In the genomic region with DNA sequence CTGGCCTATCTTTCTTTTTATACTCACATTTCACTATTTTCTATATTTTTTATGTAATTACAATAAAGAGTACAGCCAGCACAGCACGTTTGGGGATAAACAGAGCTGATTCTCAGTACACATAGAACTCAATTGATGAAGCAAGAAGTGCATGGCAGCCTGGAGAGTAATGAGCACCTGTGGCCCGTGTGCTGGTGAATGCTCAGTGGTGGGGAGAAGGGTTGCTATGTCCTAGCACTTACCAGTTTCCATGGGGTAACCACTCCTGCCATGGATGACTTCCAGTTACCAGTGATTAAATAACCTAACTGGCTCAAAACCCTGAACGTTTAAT, we compare ENCODE assay signal across 22 cellular contexts.
DNase-seq lines count a peak whose midpoint lies in the region; ATAC-seq and TF ChIP-seq lines count a peak whose summit lies in the region.
"Had no signal": no experiment of that assay in that cellular context is flagged by ENCODE, and none has a peak within 500 bp of the region (broad histone marks: within the 10 kb centered on the region; RNA-seq: fewer than 3 reads in every experiment).

No MANE protein-coding gene starts in this region.

- TF ChIP-seq POLR2A in HCT116 (IDR thresholded peaks at IDR 0.05; ENCODE audit: borderline replicate concordance, extremely low read depth, insufficient read depth, insufficient read length) = no peak

- H3K4me3 Mint-ChIP-seq in chondrocyte (ENCODE audit: unreplicated experiment) (peak overlapping the region; percentile 54), neural progenitor cell (peak overlapping the region; percentile 44)
- H3K4me3 Mint-ChIP-seq: activated CD4-positive, alpha-beta memory T cell treated with anti-CD3 and anti-CD28 coated beads for 36 hours; CD4-positive, alpha-beta T cell had no signal

- H3K79me2 ChIP-seq in HCT116 (ENCODE audit: insufficient read depth, low read length) (no peaks in the 10 kb centered on the region), neural progenitor cell (ENCODE audit: low read depth) (no peaks in the 10 kb centered on the region)

- H3K36me3 Mint-ChIP-seq in chondrocyte (ENCODE audit: low read depth) (peaks cover 2% of the 10 kb centered on the region), neural progenitor cell (peaks cover 3% of the 10 kb centered on the region)
- H3K36me3 Mint-ChIP-seq: activated CD4-positive, alpha-beta memory T cell treated with anti-CD3 and anti-CD28 coated beads for 36 hours had no signal

- H3K36me3 ChIP-seq in HCT116 (ENCODE audit: control insufficient read depth in 1 of 2, insufficient read depth in 2 of 2, low read length in 2 of 2) (no peaks in the 10 kb centered on the region), neural progenitor cell (no peaks in the 10 kb centered on the region)
- H3K36me3 ChIP-seq: adrenal gland, esophagus squamous epithelium, left lung, uterus had no signal

- H4K20me1 ChIP-seq in HCT116 (ENCODE audit: insufficient read depth) (no peaks in the 10 kb centered on the region), neural progenitor cell (ENCODE audit: low read depth) (no peaks in the 10 kb centered on the region)

- ATAC-seq in HCT116 = no peak

- peak; percentile 18; the same call in 1 of the 2 replicates for TF ChIP-seq CTCF in 22Rv1 (IDR thresholded peaks at IDR 0.05)
- TF ChIP-seq CTCF in HCT116 (IDR thresholded peaks at IDR 0.05 in 2 of 3, conservative IDR thresholded peaks at IDR 0.05 in 1 of 3; ENCODE audit: borderline replicate concordance in 1 of 3, insufficient read depth in 1 of 3, low read depth in 2 of 3, low read length in 2 of 3) = peak in 2 of 3 experiments; percentile 38 to 47; a peak in 2 of 6 replicates
- TF ChIP-seq CTCF in chondrocyte (IDR thresholded peaks at IDR 0.05) = peak; percentile 76
- no peak for TF ChIP-seq CTCF in neural progenitor cell (IDR thresholded peaks at IDR 0.05)

- H2AFZ ChIP-seq in HCT116 (ENCODE audit: low read depth, low read length, poor library complexity, severe bottlenecking) (no peak overlapping the region), neural progenitor cell (replicated peaks) (no peak overlapping the region)

- H3K27ac ChIP-seq in 22Rv1 (no peak overlapping the region), HCT116 (ENCODE audit: low read depth, low read length) (peak overlapping the region; percentile 31), neural progenitor cell (no peak overlapping the region)
- H3K27ac ChIP-seq: adrenal gland, esophagus squamous epithelium, KMS-11, left lung, uterus had no signal

- H3K4me1 ChIP-seq in HCT116 (ENCODE audit: control insufficient read depth in 1 of 2, insufficient read depth in 2 of 2, low read length in 2 of 2) = peaks cover 8 to 11% of the 10 kb centered on the region in 2 experiments
- H3K4me1 ChIP-seq in neural progenitor cell = peaks cover 7% of the 10 kb centered on the region
- H3K4me1 ChIP-seq: left lung, uterus had no signal

- H3K9ac ChIP-seq in HCT116 (ENCODE audit: low read length) = no peak overlapping the region
- no peak overlapping the region for H3K9ac ChIP-seq in neural progenitor cell
- H3K9ac ChIP-seq: KMS-11 had no signal

- H3K4me1 Mint-ChIP-seq in chondrocyte (ENCODE audit: low read depth) (peaks cover 36% of the 10 kb centered on the region), neural progenitor cell (peaks cover 19% of the 10 kb centered on the region)

- H3K9me3 Mint-ChIP-seq in chondrocyte (ENCODE audit: low read depth) (peaks cover 6% of the 10 kb centered on the region), neural progenitor cell (peaks cover 4% of the 10 kb centered on the region)

- RAD21 ChIA-PET in HCT116 (lab: Charles Lee; ENCODE audit: low non-redundant PET in 1 of 2, low total read pairs in 2 of 2, uncharacterized antibody in 2 of 2, unreplicated experiment in 2 of 2) = no interaction called here

- no peaks in the 10 kb centered on the region for H3K9me2 ChIP-seq in HCT116 (ENCODE audit: insufficient read depth)

- CTCF ChIA-PET in HCT116 (lab: Charles Lee) = interaction anchor here (0.6 to 1.4 kb wide), 5 partner anchors 10 to 551 kb away, joined by 3 to 5 read pairs (median 3); no protein-coding TSS in a partner anchor

- no peak for DNase-seq in HCT116 (ENCODE audit: low read depth, low spot score)
- no peak for DNase-seq in chondrocyte (ENCODE audit: low spot score)
- no peak for DNase-seq in neural progenitor cell (ENCODE audit: low spot score)
- no peak for DNase-seq in NCI-H2029 treated with DMSO at 0.1 percent for 48 hours (lab: John Stamatoyannopoulos, UW)
- no peak for DNase-seq in effector CD8-positive, alpha-beta T cell (lab: John Stamatoyannopoulos, UW)
- DNase-seq in ecto neural progenitor cell (ENCODE audit: low spot score) = no peak
- no peak for DNase-seq in DMS53 (lab: John Stamatoyannopoulos, UW)
- DNase-seq: activated CD4-positive, alpha-beta memory T cell treated with anti-CD3 and anti-CD28 coated beads for 36 hours; activated gamma-delta T cell treated with Interleukin-2 at 50 U/mL for 16 hours; activated T-cell treated with anti-CD3 and anti-CD28 coated beads for 4 hours; CD4-positive, alpha-beta T cell; esophagus squamous epithelium; GF-D8; left lung; NCI-H187; NCI-H345; stimulated activated CD4-positive, alpha-beta T cell treated with anti-CD3 and anti-CD28 coated beads, Interleukin-15, amount 100 ng/mL, for 24 hours; uterus had no signal

- intact Hi-C loops in HCT116 (cut with micrococcal nuclease) = no loop called here

- POLR2A ChIA-PET in HCT116 (lab: Charles Lee) = interaction anchor here (0.6 kb wide), 1 partner anchor 154 kb away, joined by 5 read pairs; no protein-coding TSS in a partner anchor

- no TSS peak for BruUV-seq in HCT116 (replicated peaks; lab: Mats Ljungman, UMichigan)

- H3K27me3 Mint-ChIP-seq in chondrocyte (ENCODE audit: low read depth) (no peaks in the 10 kb centered on the region), neural progenitor cell (ENCODE audit: insufficient read depth, low read depth) (peaks cover 2% of the 10 kb centered on the region)

- H3K4me2 ChIP-seq in HCT116 (ENCODE audit: low read length) = peak overlapping the region; percentile 73
- H3K4me2 ChIP-seq in neural progenitor cell = peak overlapping the region; percentile 54
- H3K4me2 ChIP-seq: KMS-11 had no signal

- H3F3A ChIP-seq in neural progenitor cell (ENCODE audit: low read depth) = peaks cover 14% of the 10 kb centered on the region

- H3K9me3 ChIP-seq in HCT116 (ENCODE audit: control insufficient read depth in 1 of 2, insufficient read depth in 1 of 2, low read depth in 1 of 2, low read length in 2 of 2) = no peaks in the 10 kb centered on the region
- H3K9me3 ChIP-seq in neural progenitor cell (ENCODE audit: low read depth) = no peaks in the 10 kb centered on the region
- H3K9me3 ChIP-seq: adrenal gland, esophagus squamous epithelium, mucosa of descending colon, uterus had no signal

- H3K27ac Mint-ChIP-seq in chondrocyte (ENCODE audit: unreplicated experiment) (peak overlapping the region; percentile 96), neural progenitor cell (no peak overlapping the region)
- H3K27ac Mint-ChIP-seq: activated CD4-positive, alpha-beta memory T cell treated with anti-CD3 and anti-CD28 coated beads for 36 hours; CD4-positive, alpha-beta T cell had no signal

- no peaks in the 10 kb centered on the region for H3K27me3 ChIP-seq in HCT116 (ENCODE audit: insufficient read depth, low read length)
- no peaks in the 10 kb centered on the region for H3K27me3 ChIP-seq in neural progenitor cell
- H3K27me3 ChIP-seq: adrenal gland, esophagus squamous epithelium, left lung, uterus had no signal

- H3K4me3 ChIP-seq in HCT116 (replicated peaks in 1 of 2; ENCODE audit: low read depth in 1 of 2, low read length in 2 of 2) (peak overlapping the region in 1 of 2 experiments; percentile 18; a peak in 3 of 4 replicates), neural progenitor cell (no peak overlapping the region)
- H3K4me3 ChIP-seq: adrenal gland, esophagus squamous epithelium, left lung, mucosa of descending colon, uterus had no signal

- no peak for TF ChIP-seq RAD21 in HCT116 (IDR thresholded peaks at IDR 0.05; ENCODE audit: low read depth)

TF ChIP-seq in HCT116, 20 proteins besides CTCF, POLR2A, EP300 and RAD21:
- TF ChIP-seq JUND (IDR thresholded peaks at IDR 0.05) = no peak
